11 cellular contexts compared by ENCODE assay signal in the genomic region with DNA sequence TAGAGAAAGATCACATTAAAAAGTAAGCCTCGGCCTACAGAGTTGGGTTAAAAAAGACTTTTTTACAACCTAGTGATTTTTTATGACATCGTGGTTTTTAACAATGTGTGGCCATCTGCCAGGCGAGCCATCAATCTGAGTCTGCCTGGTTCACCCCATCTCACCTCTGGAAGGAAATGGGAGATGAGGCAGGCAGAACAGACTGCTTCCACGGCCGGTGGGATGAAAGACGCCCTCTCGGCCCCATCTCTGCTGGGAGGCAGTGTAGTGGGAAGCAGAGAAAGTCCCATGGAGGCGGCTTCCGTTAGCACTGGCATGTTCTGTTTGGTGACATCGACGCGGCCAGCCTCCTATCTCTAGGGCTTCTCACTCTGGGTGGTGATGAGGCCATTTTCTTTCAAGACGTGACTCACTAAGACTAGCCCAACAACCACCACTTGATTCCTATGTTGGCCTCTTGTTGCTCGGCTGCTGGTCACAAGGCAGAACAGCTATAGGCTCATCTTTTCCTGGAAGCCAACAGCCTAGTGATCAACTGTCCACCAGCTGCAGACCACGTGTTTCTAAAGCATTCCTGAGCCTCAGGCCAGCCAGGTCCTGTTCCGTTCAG.
A peak's percentile ranks its signal among the peaks of the same experiment; 100 is the strongest.
DNase-seq lines count a peak whose midpoint lies in the region; ATAC-seq, FAIRE-seq and TF ChIP-seq lines count a peak whose summit lies in the region.
"Had no signal": no experiment of that assay in that cellular context is flagged by ENCODE, and none has a peak within 500 bp of the region (broad histone marks: within the 10 kb centered on the region; RNA-seq: fewer than 3 reads in every experiment).

No MANE protein-coding gene starts in this region.

- intact Hi-C loops in right lobe of liver (cut with DNase I) (no loop called here), HepG2 (cut with micrococcal nuclease; ENCODE audit: unreplicated experiment) (no loop called here), dorsolateral prefrontal cortex (cut with DNase I) (no loop called here)
- intact Hi-C loops in CD4-positive, alpha-beta memory T cell (cut with micrococcal nuclease), result no loop called here

- POLR2A ChIA-PET in HepG2 (lab: Yijun Ruan, JAX), result no interaction called here
- POLR2A ChIA-PET in CD4-positive, alpha-beta memory T cell (lab: Charles Lee; ENCODE audit: partially characterized antibody), result no interaction called here

- CTCF ChIA-PET in HepG2 (lab: Yijun Ruan, JAX; ENCODE audit: low intra/inter-chr PET ratio, low total read pairs), result no interaction called here
- CTCF ChIA-PET in CD4-positive, alpha-beta memory T cell (lab: Charles Lee; ENCODE audit: partially characterized antibody), result no interaction called here

- no peaks in the 10 kb centered on the region for H3K27me3 ChIP-seq in right lobe of liver
- H3K27me3 ChIP-seq in HepG2 (ENCODE audit: control insufficient read depth in 1 of 2, insufficient read depth in 2 of 2, low read length in 2 of 2), result no peaks in the 10 kb centered on the region
- no peaks in the 10 kb centered on the region for H3K27me3 ChIP-seq in dorsolateral prefrontal cortex
- no peaks in the 10 kb centered on the region for H3K27me3 ChIP-seq in muscle layer of colon (ENCODE audit: control insufficient read depth in 1 of 2, insufficient read depth in 2 of 2, low read length in 2 of 2)
- no peaks in the 10 kb centered on the region for H3K27me3 ChIP-seq in CD4-positive, alpha-beta memory T cell (ENCODE audit: insufficient read depth, low read length)

- H3K4me3 Mint-ChIP-seq in progenitor cell of endocrine pancreas (ENCODE audit: low read depth), result no peak overlapping the region
- no peak overlapping the region for H3K4me3 Mint-ChIP-seq in natural killer cell treated with Interleukin-12 subunit alpha and Interleukin-12 subunit beta and Interleukin-15 and Interleukin-18, amount 100 ng/mL, for 72 hours
- H3K4me3 Mint-ChIP-seq in CD4-positive, alpha-beta memory T cell, result no peak overlapping the region
- H3K4me3 Mint-ChIP-seq: activated T-cell treated with anti-CD3 and anti-CD28 coated beads, Interleukin-2, amount 50 U/mL, for 4 hours; CD4-positive, alpha-beta T cell had no signal

- no peak overlapping the region for H2AFZ ChIP-seq in HepG2 (ENCODE audit: low read length)

- no peaks in the 10 kb centered on the region for H3K79me2 ChIP-seq in HepG2 (ENCODE audit: insufficient read depth, low read length)

- H3K36me3 Mint-ChIP-seq in progenitor cell of endocrine pancreas (ENCODE audit: insufficient read depth), result peaks cover 12% of the 10 kb centered on the region
- no peaks in the 10 kb centered on the region for H3K36me3 Mint-ChIP-seq in natural killer cell treated with Interleukin-12 subunit alpha and Interleukin-12 subunit beta and Interleukin-15 and Interleukin-18, amount 100 ng/mL, for 72 hours
- H3K36me3 Mint-ChIP-seq in CD4-positive, alpha-beta memory T cell, result no peaks in the 10 kb centered on the region

- peak overlapping the region in 1 of 3 donors; percentile 9 for H3K27ac ChIP-seq in right lobe of liver
- H3K27ac ChIP-seq in HepG2 (ENCODE audit: extremely low read length, insufficient read depth, low read length), result no peak overlapping the region
- H3K27ac ChIP-seq in dorsolateral prefrontal cortex, result peak overlapping the region in 52 of 59 donors; percentile 2 to 85 (median 62)
- peak overlapping the region; percentile 35 for H3K27ac ChIP-seq in muscle layer of colon (ENCODE audit: low read depth, low read length)
- H3K27ac ChIP-seq in CD4-positive, alpha-beta memory T cell (ENCODE audit: low read depth, low read length), result no peak overlapping the region

- H3K27ac Mint-ChIP-seq in progenitor cell of endocrine pancreas, result no peak overlapping the region
- no peak overlapping the region for H3K27ac Mint-ChIP-seq in natural killer cell treated with Interleukin-12 subunit alpha and Interleukin-12 subunit beta and Interleukin-15 and Interleukin-18, amount 100 ng/mL, for 72 hours
- H3K27ac Mint-ChIP-seq in CD4-positive, alpha-beta memory T cell, result peak overlapping the region in 1 of 7 donors; percentile 47
- H3K27ac Mint-ChIP-seq: CD4-positive, alpha-beta T cell had no signal

- no peak for FAIRE-seq in HepG2 (lab: Jason Lieb, UNC)

- peak in 3 of 4 donors; percentile 19 to 39 (median 19) for ATAC-seq in right lobe of liver
- ATAC-seq in HepG2, result no peak
- no peak for ATAC-seq in natural killer cell treated with Interleukin-12 subunit alpha and Interleukin-12 subunit beta and Interleukin-15 and Interleukin-18, amount 100 ng/mL, for 72 hours

- H3K36me3 ChIP-seq in right lobe of liver (peaks cover 0 to 5% (median 0%) of the 10 kb centered on the region in 4 donors), HepG2 (replicated peaks in 1 of 2; ENCODE audit: control insufficient read depth in 1 of 2, insufficient read depth in 2 of 2, low read length in 2 of 2) (peaks cover 2 to 26% of the 10 kb centered on the region in 2 experiments; a peak in 3 of 5 replicates), muscle layer of colon (ENCODE audit: insufficient read depth, low read length) (peaks cover 5% of the 10 kb centered on the region)
- no peaks in the 10 kb centered on the region for H3K36me3 ChIP-seq in CD4-positive, alpha-beta memory T cell (ENCODE audit: insufficient read depth, low read length)

- 61% methylated on average over 11 of the region's 16 CpGs for whole genome bisulfite sequencing in right lobe of liver (ENCODE audit: insufficient coverage, low coverage, low lambda C conversion rate, missing lambda C conversion rate)
- 97% methylated on average over 14 of the region's 16 CpGs for WGBS in HepG2 (ENCODE audit: low lambda C conversion rate)

- TF ChIP-seq POLR2A in right lobe of liver (IDR thresholded peaks at IDR 0.05) (no peak), HepG2 (IDR thresholded peaks at IDR 0.05; ENCODE audit: insufficient read depth in 1 of 2, low read depth in 2 of 2, low read length in 2 of 2) (no peak)

- H3K9ac ChIP-seq in HepG2 (ENCODE audit: insufficient read depth, low read depth, low read length) (no peak overlapping the region), muscle layer of colon (ENCODE audit: low read length) (no peak overlapping the region)

- H3K4me1 ChIP-seq in right lobe of liver, result no peaks in the 10 kb centered on the region
- H3K4me1 ChIP-seq in HepG2 (ENCODE audit: insufficient read depth, low read length), result no peaks in the 10 kb centered on the region
- H3K4me1 ChIP-seq in muscle layer of colon (ENCODE audit: insufficient read depth, low read length), result peaks cover 52% of the 10 kb centered on the region
- H3K4me1 ChIP-seq in CD4-positive, alpha-beta memory T cell (ENCODE audit: insufficient read depth, low read length), result no peaks in the 10 kb centered on the region

- in situ Hi-C loops in HepG2 (cut with HindIII; ENCODE audit: extremely low pct_ligation_motif_present, low pct_unique_long_range_greater_than_20kb), result no loop called here

- H3K27me3 Mint-ChIP-seq in progenitor cell of endocrine pancreas, result no peaks in the 10 kb centered on the region
- no peaks in the 10 kb centered on the region for H3K27me3 Mint-ChIP-seq in natural killer cell treated with Interleukin-12 subunit alpha and Interleukin-12 subunit beta and Interleukin-15 and Interleukin-18, amount 100 ng/mL, for 72 hours
- H3K27me3 Mint-ChIP-seq in CD4-positive, alpha-beta memory T cell, result peaks cover 3 to 7% of the 10 kb centered on the region in 2 donors
- H3K27me3 Mint-ChIP-seq: CD4-positive, alpha-beta T cell had no signal

- no peaks in the 10 kb centered on the region for H4K20me1 ChIP-seq in HepG2 (ENCODE audit: insufficient read depth, low read length)

- TF ChIP-seq CTCF in right lobe of liver (IDR thresholded peaks at IDR 0.05) (no peak), HepG2 (CRISPR knock-in tag; IDR thresholded peaks at IDR 0.05) (no peak), dorsolateral prefrontal cortex (IDR thresholded peaks at IDR 0.05 in 54 of 56, conservative IDR thresholded peaks at IDR 0.05 in 2 of 56; ENCODE audit: low read depth in 1 of 56, partially characterized antibody in 56 of 56) (no peak), progenitor cell of endocrine pancreas (IDR thresholded peaks at IDR 0.05; ENCODE audit: unreplicated experiment) (no peak)

- no peak overlapping the region for H3K4me2 ChIP-seq in HepG2 (ENCODE audit: low read depth, low read length)

- no peaks in the 10 kb centered on the region for H3K9me3 ChIP-seq in right lobe of liver
- no peaks in the 10 kb centered on the region for H3K9me3 ChIP-seq in HepG2 (ENCODE audit: low read length)
- H3K9me3 ChIP-seq in muscle layer of colon (ENCODE audit: low read length), result no peaks in the 10 kb centered on the region
- no peaks in the 10 kb centered on the region for H3K9me3 ChIP-seq in CD4-positive, alpha-beta memory T cell (ENCODE audit: control insufficient read depth in 1 of 2, low read length in 2 of 2)

- DNase-seq in right lobe of liver (no peak), HepG2 (ENCODE audit: low spot score) (no peak), dorsolateral prefrontal cortex (no peak), progenitor cell of endocrine pancreas (ENCODE audit: low spot score, unreplicated experiment) (no peak), mucosa of gallbladder (ENCODE audit: low spot score) (no peak)
- no peak for DNase-seq in natural killer cell treated with Interleukin-12 subunit alpha and Interleukin-12 subunit beta and Interleukin-15 and Interleukin-18, amount 100 ng/mL, for 72 hours (ENCODE audit: low spot score)
- no peak for DNase-seq in CD4-positive, alpha-beta memory T cell
- DNase-seq: activated T-cell treated with anti-CD3 and anti-CD28 coated beads, Interleukin-2, amount 50 U/mL, for 4 hours; CD4-positive, alpha-beta T cell; H7 had no signal

- peaks cover 3% of the 10 kb centered on the region for H3K9me3 Mint-ChIP-seq in progenitor cell of endocrine pancreas (ENCODE audit: low read depth)
- no peaks in the 10 kb centered on the region for H3K9me3 Mint-ChIP-seq in natural killer cell treated with Interleukin-12 subunit alpha and Interleukin-12 subunit beta and Interleukin-15 and Interleukin-18, amount 100 ng/mL, for 72 hours
- H3K9me3 Mint-ChIP-seq in CD4-positive, alpha-beta memory T cell, result no peaks in the 10 kb centered on the region
- H3K9me3 Mint-ChIP-seq: activated T-cell treated with anti-CD3 and anti-CD28 coated beads, Interleukin-2, amount 50 U/mL, for 4 hours had no signal

- TF ChIP-seq EP300 in HepG2 (IDR thresholded peaks at IDR 0.05; ENCODE audit: low read depth in 2 of 2, low read length in 2 of 2) (no peak), HepG2 (CRISPR knock-in tag; IDR thresholded peaks at IDR 0.05; ENCODE audit: borderline replicate concordance) (no peak)

- H3K4me3 ChIP-seq in right lobe of liver (no peak overlapping the region), HepG2 (replicated peaks in 1 of 3; ENCODE audit: insufficient read depth in 1 of 3, low read depth in 2 of 3, low read length in 3 of 3) (no peak overlapping the region), dorsolateral prefrontal cortex (peak overlapping the region in 2 of 59 donors; percentile 1 to 7), muscle layer of colon (ENCODE audit: low read depth in 1 of 2, low read length in 2 of 2) (no peak overlapping the region)
- H3K4me3 ChIP-seq in CD4-positive, alpha-beta memory T cell (ENCODE audit: low read length in 2 of 2), result no peak overlapping the region

- no TSS peak for BruUV-seq in HepG2 (replicated peaks; lab: Mats Ljungman, UMichigan)

- H3K4me1 Mint-ChIP-seq in progenitor cell of endocrine pancreas (ENCODE audit: low read depth), result peaks cover 10% of the 10 kb centered on the region
- peaks cover 4 to 9% of the 10 kb centered on the region in 2 donors for H3K4me1 Mint-ChIP-seq in natural killer cell treated with Interleukin-12 subunit alpha and Interleukin-12 subunit beta and Interleukin-15 and Interleukin-18, amount 100 ng/mL, for 72 hours (ENCODE audit: low read depth in 2 of 2)
- peaks cover 2 to 11% (median 6%) of the 10 kb centered on the region in 4 donors for H3K4me1 Mint-ChIP-seq in CD4-positive, alpha-beta memory T cell

- no peak for TF ChIP-seq RAD21 in HepG2 (CRISPR knock-in tag; IDR thresholded peaks at IDR 0.05)

Comparison
In these comparisons a context has a peak if more than half of its experiments do, and no peak if none do; other contexts are left out.
1. ATAC-seq: peak in right lobe of liver (3 of 4); none in HepG2 (single experiment) and natural killer cell treated with Interleukin-12 subunit alpha and Interleukin-12 subunit beta and Interleukin-15 and Interleukin-18, amount 100 ng/mL, for 72 hours (0 of 2).
2. H3K27ac ChIP-seq: peak in dorsolateral prefrontal cortex (52 of 59) and muscle layer of colon (single experiment); none in HepG2 (single experiment) and CD4-positive, alpha-beta memory T cell (single experiment).